23 cellular contexts compared by ENCODE assay signal in the genomic region with DNA sequence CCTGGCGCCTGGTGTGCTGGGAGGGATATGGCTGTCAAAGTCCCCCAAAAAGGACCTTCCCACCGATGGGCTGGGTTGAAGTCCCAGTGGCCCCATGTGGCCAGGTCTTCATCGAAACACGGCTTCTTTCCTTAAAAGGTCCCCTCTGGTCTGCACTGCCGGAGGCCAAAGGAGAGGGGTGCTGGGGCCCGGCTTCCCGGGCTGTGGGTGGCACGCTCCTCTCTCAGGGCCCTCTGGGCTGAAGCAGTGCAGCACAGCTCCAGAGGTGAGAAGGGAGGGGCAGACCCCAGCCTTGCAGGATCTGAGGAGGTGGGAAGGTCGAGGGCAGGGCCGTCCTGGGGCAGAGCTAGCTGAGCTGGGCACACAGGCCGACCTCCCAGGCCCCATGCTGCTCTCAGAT. TPM values are rescaled to one million over a fixed set of nuclear protein-coding genes. Genes with fewer than 3 reads are reported as not detected.
"Had no signal": no experiment of that assay in that cellular context is flagged by ENCODE, and none has a peak within 500 bp of the region (broad histone marks: within the 10 kb centered on the region; RNA-seq: fewer than 3 reads in every experiment).

No MANE protein-coding gene starts in this region.

- H3K27ac ChIP-seq: colonic mucosa, esophagus muscularis mucosa, foreskin keratinocyte, gastroesophageal sphincter, heart left ventricle, hepatocyte, left lung had no signal

- ATAC-seq: foreskin keratinocyte; gastroesophageal sphincter; heart left ventricle; left cardiac atrium; left lung; left ventricle myocardium superior; naive thymus-derived CD4-positive, alpha-beta T cell had no signal

- H3K36me3 ChIP-seq: colonic mucosa, gastroesophageal sphincter, heart left ventricle, left lung had no signal

- H3K4me3 ChIP-seq: colonic mucosa, esophagus muscularis mucosa, gastroesophageal sphincter, heart left ventricle, hepatocyte, left lung, lung had no signal

- H3K4me2 ChIP-seq: hepatocyte had no signal

- H3K9me3 ChIP-seq: colonic mucosa, esophagus muscularis mucosa, gastroesophageal sphincter, heart left ventricle, left lung had no signal

- DNase-seq: colonic mucosa; cortex of kidney; effector CD4-positive, alpha-beta T cell; effector memory CD4-positive, alpha-beta T cell; foreskin keratinocyte; heart left ventricle; hypothalamus; immature natural killer cell; islet precursor cell; kidney; left cardiac atrium; left lung; left ventricle myocardium superior; mammary epithelial cell; mesendoderm; midbrain; naive thymus-derived CD4-positive, alpha-beta T cell had no signal

- H3K4me1 ChIP-seq: colonic mucosa, foreskin keratinocyte had no signal

RNA-seq across cellular contexts. Expression of a gene that starts 6.7 kb away (rescaled TPM):
- total RNA-seq: endothelial cell of umbilical vein, epithelial cell of proximal tubule, left cardiac atrium, left ventricle myocardium superior had no signal
